ENCODE assay signal across 11 cellular contexts in the genomic region with DNA sequence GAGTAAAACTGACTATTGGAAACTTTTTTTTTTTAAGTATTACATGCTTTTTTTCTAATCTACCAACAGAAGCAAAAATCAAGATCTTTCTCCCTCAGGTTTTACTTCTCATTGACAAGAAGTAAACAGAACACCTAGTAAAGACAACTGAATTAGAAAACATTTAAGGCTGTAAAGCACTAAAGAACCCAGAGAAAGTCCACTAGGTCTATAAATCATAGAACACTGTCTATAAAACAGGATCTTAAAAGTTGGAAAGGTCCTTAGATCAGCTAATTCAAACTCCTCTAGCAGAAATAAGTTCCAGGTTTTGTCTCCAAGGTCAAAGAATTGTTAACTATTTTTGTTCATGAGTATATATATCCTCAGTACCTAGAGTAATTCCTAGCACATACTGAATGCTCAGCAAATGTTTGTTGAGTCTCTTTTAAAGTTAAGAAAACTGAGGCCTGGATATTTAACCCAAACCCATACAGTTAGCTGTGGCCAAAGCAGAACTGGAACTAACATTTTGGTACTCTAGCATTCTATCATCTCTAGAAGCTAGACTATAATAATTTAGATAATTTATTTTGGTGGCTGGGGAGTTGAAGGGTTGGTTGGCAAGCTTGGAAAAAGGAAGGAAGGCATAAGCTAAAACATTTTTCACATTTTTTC. TPM values are rescaled to one million over a fixed set of nuclear protein-coding genes. Genes with fewer than 3 reads are reported as not detected.
DNase-seq lines count a peak whose midpoint lies in the region; ATAC-seq and TF ChIP-seq lines count a peak whose summit lies in the region.
"Had no signal": no experiment of that assay in that cellular context is flagged by ENCODE, and none has a peak within 500 bp of the region (broad histone marks: within the 10 kb centered on the region; RNA-seq: fewer than 3 reads in every experiment).

No MANE protein-coding gene starts in this region.

- TF ChIP-seq POLR2A in breast epithelium (IDR thresholded peaks at IDR 0.05) (no peak), erythroblast (IDR thresholded peaks at IDR 0.05; ENCODE audit: low read length) (no peak)

- H3K4me3 ChIP-seq in A673 (ENCODE audit: low read depth, low read length, poor library complexity, severe bottlenecking) (peak overlapping the region; percentile 74), breast epithelium (peak overlapping the region in 1 of 3 donors; percentile 85), brain microvascular endothelial cell (ENCODE audit: low read depth, low read length) (no peak overlapping the region)
- no peak overlapping the region for H3K4me3 ChIP-seq in naive thymus-derived CD4-positive, alpha-beta T cell (ENCODE audit: low read length)
- no peak overlapping the region for H3K4me3 ChIP-seq in effector memory CD4-positive, alpha-beta T cell (ENCODE audit: insufficient read depth, low read depth, low read length, poor library complexity, severe bottlenecking)

- BruUV-seq in A673 (replicated peaks; lab: Mats Ljungman, UMichigan) = no TSS peak

- H3K27ac ChIP-seq in A673 (ENCODE audit: low read depth, low read length, poor library complexity, severe bottlenecking) (peak overlapping the region; percentile 10), breast epithelium (peak overlapping the region; percentile 49 to 94), brain microvascular endothelial cell (no peak overlapping the region)
- H3K27ac ChIP-seq in naive thymus-derived CD4-positive, alpha-beta T cell (ENCODE audit: low read depth, low read length) = no peak overlapping the region
- H3K27ac ChIP-seq in effector memory CD4-positive, alpha-beta T cell (ENCODE audit: insufficient read depth, low read length, poor library complexity, severe bottlenecking) = no peak overlapping the region
- H3K27ac ChIP-seq: C4-2B had no signal

- intact Hi-C loops in A673 (cut with micrococcal nuclease; ENCODE audit: unreplicated experiment) = loop anchor here (5.0 kb wide), 1 partner anchor 84 kb away; no protein-coding TSS in a partner anchor
- intact Hi-C loops in breast epithelium (cut with DNase I; ENCODE audit: low total_unique reads) = no loop called here
- intact Hi-C loops in naive thymus-derived CD4-positive, alpha-beta T cell (cut with micrococcal nuclease) = loop anchor here in 1 of 2 donors (5.0 kb wide), 1 partner anchor 541 kb away; the partner anchor contains the start of genes BTF3L4 and TXNDC12

- no peak for ATAC-seq in naive thymus-derived CD4-positive, alpha-beta T cell
- no peak for ATAC-seq in GM18870 (IDR thresholded peaks at IDR 0.05; ENCODE audit: unreplicated experiment)

- peaks cover 77% of the 10 kb centered on the region for H3K4me1 Mint-ChIP-seq in HFFc6 (ENCODE audit: low read depth)
- H3K4me1 Mint-ChIP-seq in naive thymus-derived CD4-positive, alpha-beta T cell = peaks cover 58 to 84% (median 77%) of the 10 kb centered on the region in 7 donors

- H3K9me3 ChIP-seq in A673 (ENCODE audit: low read depth, low read length, poor library complexity, severe bottlenecking) (no peaks in the 10 kb centered on the region), breast epithelium (no peaks in the 10 kb centered on the region)
- H3K9me3 ChIP-seq in naive thymus-derived CD4-positive, alpha-beta T cell (ENCODE audit: control insufficient read depth in 2 of 3, low read length in 3 of 3) = no peaks in the 10 kb centered on the region
- no peaks in the 10 kb centered on the region for H3K9me3 ChIP-seq in effector memory CD4-positive, alpha-beta T cell (ENCODE audit: control insufficient read depth, low read length)

- DNase-seq in A673 (ENCODE audit: low spot score) = no peak
- no peak for DNase-seq in HFFc6
- DNase-seq in breast epithelium (ENCODE audit: low spot score in 2 of 2) = no peak
- DNase-seq in naive thymus-derived CD4-positive, alpha-beta T cell = no peak
- no peak for DNase-seq in effector memory CD4-positive, alpha-beta T cell
- no peak for DNase-seq in erythroblast (lab: John Stamatoyannopoulos, UW)
- no peak for DNase-seq in brain microvascular endothelial cell
- DNase-seq: cortex of kidney, NCI-H1417 had no signal

- H3K36me3 Mint-ChIP-seq in HFFc6 (ENCODE audit: low read depth) = no peaks in the 10 kb centered on the region
- H3K36me3 Mint-ChIP-seq in naive thymus-derived CD4-positive, alpha-beta T cell = peaks cover 0 to 5% (median 0%) of the 10 kb centered on the region in 5 donors

- no peak for TF ChIP-seq CTCF in A673 (conservative IDR thresholded peaks at IDR 0.05; ENCODE audit: low read depth, low read length)
- no peak for TF ChIP-seq CTCF in HFFc6 (IDR thresholded peaks at IDR 0.05)
- TF ChIP-seq CTCF in breast epithelium (IDR thresholded peaks at IDR 0.05) = no peak
- TF ChIP-seq CTCF in brain microvascular endothelial cell (IDR thresholded peaks at IDR 0.05; ENCODE audit: low read depth, low read length, missing control alignments) = no peak

- in situ Hi-C loops in brain microvascular endothelial cell (cut with HindIII; ENCODE audit: low pct_ligation_motif_present, low sequenced_read_pairs) = no loop called here

- CTCF ChIA-PET in A673 (lab: Charles Lee) = interaction anchor here (0.6 kb wide), 1 partner anchor 158 kb away, joined by 3 read pairs; no protein-coding TSS in a partner anchor
- CTCF ChIA-PET in naive thymus-derived CD4-positive, alpha-beta T cell (lab: Charles Lee) = interaction anchor here (0.6 to 1.0 kb wide), 3 partner anchors 8 to 109 kb away, joined by 3 to 9 read pairs (median 4); no protein-coding TSS in a partner anchor

- H3K9me3 Mint-ChIP-seq in HFFc6 = no peaks in the 10 kb centered on the region
- no peaks in the 10 kb centered on the region for H3K9me3 Mint-ChIP-seq in naive thymus-derived CD4-positive, alpha-beta T cell

- peak overlapping the region; percentile 85 for H3K27ac Mint-ChIP-seq in HFFc6
- H3K27ac Mint-ChIP-seq in naive thymus-derived CD4-positive, alpha-beta T cell = peak overlapping the region in 7 of 9 donors; percentile 1 to 87 (median 56)

- H3K4me3 Mint-ChIP-seq in HFFc6 = peak overlapping the region; percentile 93
- peak overlapping the region in 9 of 10 donors; percentile 34 to 93 (median 60) for H3K4me3 Mint-ChIP-seq in naive thymus-derived CD4-positive, alpha-beta T cell

- H3K4me1 ChIP-seq in A673 (ENCODE audit: insufficient read depth, low read length, poor library complexity, severe bottlenecking) = peaks cover 58% of the 10 kb centered on the region
- H3K4me1 ChIP-seq in breast epithelium = peaks cover 0 to 5% of the 10 kb centered on the region in 2 donors
- H3K4me1 ChIP-seq in naive thymus-derived CD4-positive, alpha-beta T cell (ENCODE audit: control insufficient read depth in 2 of 2, insufficient read depth in 2 of 2, low read length in 2 of 2) = peaks cover 33 to 54% of the 10 kb centered on the region in 2 donors
- peaks cover 32% of the 10 kb centered on the region for H3K4me1 ChIP-seq in effector memory CD4-positive, alpha-beta T cell (ENCODE audit: control insufficient read depth, insufficient read depth, low read length, poor library complexity, severe bottlenecking)

- POLR2A ChIA-PET in A673 (lab: Charles Lee; ENCODE audit: low non-redundant PET) = interaction anchor here (0.5 to 0.7 kb wide), 4 partner anchors 106 to 539 kb away, joined by 3 to 7 read pairs (median 4); partner anchors contain the start of gene TXNDC12
- POLR2A ChIA-PET in naive thymus-derived CD4-positive, alpha-beta T cell (lab: Charles Lee) = interaction anchor here (0.6 kb wide), 1 partner anchor 1224 kb away, joined by 3 read pairs; no protein-coding TSS in a partner anchor

- no peaks in the 10 kb centered on the region for H3K27me3 Mint-ChIP-seq in HFFc6 (ENCODE audit: insufficient read depth)
- no peaks in the 10 kb centered on the region for H3K27me3 Mint-ChIP-seq in naive thymus-derived CD4-positive, alpha-beta T cell

- H3K36me3 ChIP-seq in A673 (ENCODE audit: insufficient read depth, low read length, poor library complexity, severe bottlenecking) = no peaks in the 10 kb centered on the region
- H3K36me3 ChIP-seq in breast epithelium = no peaks in the 10 kb centered on the region
- H3K36me3 ChIP-seq in naive thymus-derived CD4-positive, alpha-beta T cell (ENCODE audit: control insufficient read depth in 2 of 3, insufficient read depth in 3 of 3, low read length in 3 of 3) = no peaks in the 10 kb centered on the region
- H3K36me3 ChIP-seq in effector memory CD4-positive, alpha-beta T cell (ENCODE audit: control insufficient read depth, insufficient read depth, low read length) = no peaks in the 10 kb centered on the region
- H3K36me3 ChIP-seq in brain microvascular endothelial cell (replicated peaks) = no peaks in the 10 kb centered on the region

- H3K27me3 ChIP-seq in A673 (replicated peaks; ENCODE audit: insufficient read depth, low read depth, low read length, poor library complexity) (no peaks in the 10 kb centered on the region), breast epithelium (no peaks in the 10 kb centered on the region), brain microvascular endothelial cell (replicated peaks) (no peaks in the 10 kb centered on the region)
- H3K27me3 ChIP-seq in naive thymus-derived CD4-positive, alpha-beta T cell (ENCODE audit: control insufficient read depth in 2 of 2, insufficient read depth in 2 of 2, low read length in 2 of 2) = no peaks in the 10 kb centered on the region
- H3K27me3 ChIP-seq in effector memory CD4-positive, alpha-beta T cell (replicated peaks; ENCODE audit: control insufficient read depth, insufficient read depth, low read length, poor library complexity, severe bottlenecking) = no peaks in the 10 kb centered on the region

RNA-seq across cellular contexts. Expression of gene EPS15, which starts 3.0 kb away (rescaled TPM):
- total RNA-seq in A673 (2021) (50.6 and 55.6 TPM in 2 replicates), breast epithelium (100 to 1,000 TPM in 2 of 3 donors, 10 to 100 TPM in 1; 83.6 to 144 (median 127) TPM)
- total RNA-seq in HFFc6 (2021; fragmentation: NEBNext Ultra II Directional; extraction: Animal tissue kit (Norgen Biotek cat#: 25700)) = 10 to 100 TPM; 45.2 to 55.7 (median 49.6) TPM
- total RNA-seq in naive thymus-derived CD4-positive, alpha-beta T cell = 10 to 100 TPM; 44.8 to 79.9 (median 53.5) TPM
- 10 to 100 TPM; 32.3 to 37.2 TPM for polyA plus RNA-seq in naive thymus-derived CD4-positive, alpha-beta T cell

Comparison
In these comparisons a context has a peak if more than half of its experiments do, and no peak if none do; other contexts are left out.
1. H3K27ac ChIP-seq: peak in A673 (single experiment) and breast epithelium (2 of 2); none in naive thymus-derived CD4-positive, alpha-beta T cell (single experiment), effector memory CD4-positive, alpha-beta T cell (single experiment) and brain microvascular endothelial cell (single experiment).